In the genomic region with DNA sequence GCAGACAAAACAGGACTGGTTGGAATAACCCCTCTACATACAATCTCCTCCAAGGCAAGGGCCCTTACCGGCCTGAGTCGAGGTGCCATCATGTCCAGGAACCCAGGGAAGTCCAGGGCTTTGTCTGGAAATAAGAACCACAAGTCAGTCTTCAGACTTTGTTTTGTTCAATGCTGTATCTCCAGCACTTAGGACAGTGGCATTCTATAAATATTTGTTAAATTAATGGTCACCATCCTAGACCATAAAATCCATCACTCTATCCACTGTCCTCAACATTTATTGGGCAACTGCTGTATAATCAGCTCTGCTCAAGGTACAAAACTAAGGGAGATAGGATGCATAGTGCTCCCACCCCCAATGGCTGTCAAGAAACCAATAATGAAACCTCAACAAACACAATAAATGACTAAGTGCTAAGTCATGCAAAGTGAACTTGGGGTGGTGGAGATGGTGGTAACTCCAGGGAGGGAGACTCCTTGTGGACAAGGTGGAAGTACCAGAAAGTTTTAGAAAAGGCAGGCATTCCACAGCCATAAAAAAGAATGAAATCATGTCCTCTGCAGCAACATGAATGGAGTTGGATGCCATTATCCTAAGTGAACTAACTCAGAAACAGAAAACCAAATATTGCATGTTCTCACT, we compare ENCODE assay signal across 1 cellular context.
TF ChIP-seq lines count a peak whose summit lies in the region.

No MANE protein-coding gene starts in this region.

TF ChIP-seq in K562, 482 proteins besides CTCF, POLR2A, EP300 and RAD21 (continued from another document):
- TF ChIP-seq POLR2AphosphoS5 (IDR thresholded peaks at IDR 0.05; ENCODE audit: control insufficient read depth, insufficient read depth, low read depth, low read length), result no peak
